In the genomic region with DNA sequence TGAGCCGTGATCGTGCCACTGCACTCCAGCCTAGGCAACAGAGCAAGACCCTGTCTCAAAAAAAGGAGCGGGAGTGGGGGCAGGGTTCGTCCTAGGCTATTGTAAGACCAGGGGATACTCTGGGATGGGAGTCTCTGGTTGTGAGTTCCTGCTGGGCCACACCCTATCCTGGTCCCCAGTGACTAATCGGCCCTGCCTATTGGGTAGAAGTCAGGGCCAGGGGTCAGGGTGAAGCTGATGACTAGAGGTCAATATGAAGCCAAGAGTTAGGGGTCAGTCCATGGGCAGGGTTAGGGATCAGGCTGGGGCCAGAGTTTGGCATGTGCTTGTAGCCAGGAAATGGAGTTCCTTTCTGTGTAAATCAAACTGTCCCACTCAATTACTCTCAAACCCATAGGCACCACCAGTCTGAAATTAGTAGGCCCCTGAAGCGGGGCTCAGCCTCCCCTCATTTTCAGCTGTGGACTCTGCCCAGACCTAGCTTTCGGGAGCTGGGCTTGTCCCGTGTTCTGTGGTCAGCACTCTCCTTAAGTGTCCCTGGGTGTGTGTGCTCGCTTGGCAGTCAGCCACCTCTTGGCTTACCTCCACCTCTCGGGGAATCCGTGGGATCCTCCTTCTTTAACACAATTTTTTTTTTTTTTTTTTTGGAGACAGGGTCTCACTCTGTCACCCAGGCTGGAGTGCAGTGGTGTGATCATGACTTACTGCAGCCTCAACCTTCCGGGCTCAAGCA, we compare ENCODE assay signal across 1 cellular context.
TF ChIP-seq lines count a peak whose summit lies in the region.

No MANE protein-coding gene starts in this region.

TF ChIP-seq in endothelial cell of umbilical vein, 7 proteins besides CTCF, POLR2A, EP300 and RAD21:
- TF ChIP-seq POLR2AphosphoS5 (IDR thresholded peaks at IDR 0.05; ENCODE audit: insufficient read depth, low read depth, low read length): no peak
- no peak for TF ChIP-seq EZH2 (IDR thresholded peaks at IDR 0.05; ENCODE audit: borderline replicate concordance, low read depth, low read length, severe bottlenecking)
- TF ChIP-seq, protein P1, sequence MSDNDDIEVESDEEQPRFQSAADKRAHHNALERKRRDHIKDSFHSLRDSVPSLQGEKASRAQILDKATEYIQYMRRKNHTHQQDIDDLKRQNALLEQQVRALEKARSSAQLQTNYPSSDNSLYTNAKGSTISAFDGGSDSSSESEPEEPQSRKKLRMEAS (IDR thresholded peaks at IDR 0.05; ENCODE audit: insufficient read depth, insufficient read length): no peak
- no peak for TF ChIP-seq FOS (IDR thresholded peaks at IDR 0.05; ENCODE audit: borderline replicate concordance, insufficient read depth, low read length)
- TF ChIP-seq MYC (IDR thresholded peaks at IDR 0.05; ENCODE audit: low read depth, low read length): no peak
